8 cellular contexts compared by ENCODE assay signal in genomic region chr1:27872802-27873665, GRCh38. TPM values are rescaled to one million over a fixed set of nuclear protein-coding genes. Genes with fewer than 3 reads are reported as not detected.
A peak's percentile ranks its signal among the peaks of the same experiment; 100 is the strongest.
DNase-seq lines count a peak whose midpoint lies in the region; ATAC-seq and TF ChIP-seq lines count a peak whose summit lies in the region.

No MANE protein-coding gene starts in this region.

- peaks cover 13% of the 10 kb centered on the region for H3K4me1 ChIP-seq in left ventricle myocardium inferior

- peak overlapping the region; percentile 55 for H3K27ac ChIP-seq in left ventricle myocardium inferior (replicated peaks)

- H3K36me3 Mint-ChIP-seq in activated T-helper 2 cell treated with anti-CD3 and anti-CD28 coated beads, Interferon-gamma antibody, Interleukin-2, Interleukin-4, amounts not matched to agents 10 μg/mL and 5 μg/mL and 100 μg/mL, durations not matched to agents 14 hours and 24 hours and 36 hours (ENCODE audit: low read depth) = peaks cover 23% of the 10 kb centered on the region

- peak; percentile 59 for DNase-seq in EL
- peak; percentile 23 for DNase-seq in M059J (ENCODE audit: low read depth)
- no peak for DNase-seq in activated T-helper 2 cell treated with anti-CD3 and anti-CD28 coated beads, Interferon-gamma antibody, Interleukin-2, Interleukin-4, amounts not matched to agents 10 μg/mL and 5 μg/mL and 100 μg/mL, durations not matched to agents 14 hours and 24 hours and 36 hours (ENCODE audit: low spot score)
- DNase-seq in left ventricle myocardium inferior = no peak
- DNase-seq in renal cortical epithelial cell (ENCODE audit: low read depth) = peak; percentile 34
- no peak for DNase-seq in NCI-H146 (lab: John Stamatoyannopoulos, UW)

- no peak for TF ChIP-seq CTCF in left ventricle myocardium inferior (IDR thresholded peaks at IDR 0.05; ENCODE audit: borderline replicate concordance)

- H3K4me1 Mint-ChIP-seq in activated T-helper 2 cell treated with anti-CD3 and anti-CD28 coated beads, Interferon-gamma antibody, Interleukin-2, Interleukin-4, amounts not matched to agents 10 μg/mL and 5 μg/mL and 100 μg/mL, durations not matched to agents 14 hours and 24 hours and 36 hours (ENCODE audit: low read depth) = peaks cover 27% of the 10 kb centered on the region

- H3K27ac Mint-ChIP-seq in activated T-helper 2 cell treated with anti-CD3 and anti-CD28 coated beads, Interferon-gamma antibody, Interleukin-2, Interleukin-4, amounts not matched to agents 10 μg/mL and 5 μg/mL and 100 μg/mL, durations not matched to agents 14 hours and 24 hours and 36 hours = peak overlapping the region; percentile 76

- H3K4me3 Mint-ChIP-seq in activated T-helper 2 cell treated with anti-CD3 and anti-CD28 coated beads, Interferon-gamma antibody, Interleukin-2, Interleukin-4, amounts not matched to agents 10 μg/mL and 5 μg/mL and 100 μg/mL, durations not matched to agents 14 hours and 24 hours and 36 hours (ENCODE audit: low read depth) = peak overlapping the region; percentile 94

- no peaks in the 10 kb centered on the region for H3K36me3 ChIP-seq in left ventricle myocardium inferior

- intact Hi-C loops in activated T-helper 2 cell treated with anti-CD3 and anti-CD28 coated beads, Interferon-gamma antibody, Interleukin-2, Interleukin-4, amounts not matched to agents 10 μg/mL and 5 μg/mL and 100 μg/mL, durations not matched to agents 14 hours and 24 hours and 36 hours (cut with micrococcal nuclease) = loop anchor here (2.0 kb wide), 1 partner anchor 14 kb away; no protein-coding TSS in a partner anchor
- intact Hi-C loops in left ventricle myocardium inferior (cut with micrococcal nuclease) = no loop called here

- H3K27me3 ChIP-seq in left ventricle myocardium inferior (ENCODE audit: low read depth) = peaks cover 9% of the 10 kb centered on the region

- H3K9me3 Mint-ChIP-seq in activated T-helper 2 cell treated with anti-CD3 and anti-CD28 coated beads, Interferon-gamma antibody, Interleukin-2, Interleukin-4, amounts not matched to agents 10 μg/mL and 5 μg/mL and 100 μg/mL, durations not matched to agents 14 hours and 24 hours and 36 hours = no peaks in the 10 kb centered on the region

- H3K9me3 ChIP-seq in left ventricle myocardium inferior (replicated peaks) = no peaks in the 10 kb centered on the region

- no peaks in the 10 kb centered on the region for H3K27me3 Mint-ChIP-seq in activated T-helper 2 cell treated with anti-CD3 and anti-CD28 coated beads, Interferon-gamma antibody, Interleukin-2, Interleukin-4, amounts not matched to agents 10 μg/mL and 5 μg/mL and 100 μg/mL, durations not matched to agents 14 hours and 24 hours and 36 hours (ENCODE audit: low read depth)

- peak overlapping the region; percentile 78 for H3K4me3 ChIP-seq in left ventricle myocardium inferior

- ATAC-seq in GM21717 (IDR thresholded peaks at IDR 0.05; ENCODE audit: unreplicated experiment) (no peak), GM19467 (IDR thresholded peaks at IDR 0.05; ENCODE audit: unreplicated experiment) (no peak)

RNA-seq across cellular contexts. Expression of gene THEMIS2, which starts 0.7 kb away (rescaled TPM):
- 13.6 and 23.5 TPM in 2 replicates for total RNA-seq in M059J (2014; rRNA removed; shearing (Covaris generic))
- 25.1 and 29.1 TPM in 2 replicates for total RNA-seq in activated T-helper 2 cell treated with anti-CD3 and anti-CD28 coated beads, Interferon-gamma antibody, Interleukin-2, Interleukin-4, amounts not matched to agents 10 μg/mL and 5 μg/mL and 100 μg/mL, durations not matched to agents 14 hours and 24 hours and 36 hours
- 4.9 TPM for total RNA-seq in left ventricle myocardium inferior
- total RNA-seq in renal cortical epithelial cell = 9.3 and 37.5 TPM in 2 replicates

RNA-seq across cellular contexts. Expression of gene RPA2, which starts 41.3 kb away (rescaled TPM):
- 110 and 111 TPM in 2 replicates for total RNA-seq in M059J (2014; rRNA removed; shearing (Covaris generic))
- total RNA-seq in activated T-helper 2 cell treated with anti-CD3 and anti-CD28 coated beads, Interferon-gamma antibody, Interleukin-2, Interleukin-4, amounts not matched to agents 10 μg/mL and 5 μg/mL and 100 μg/mL, durations not matched to agents 14 hours and 24 hours and 36 hours = 80.7 and 80.8 TPM in 2 replicates
- total RNA-seq in left ventricle myocardium inferior (21.2 TPM), renal cortical epithelial cell (24.8 and 30.0 TPM in 2 replicates)

RNA-seq across cellular contexts. Expression of gene PPP1R8, which starts 42.5 kb away (rescaled TPM):
- 37.8 and 52.1 TPM in 2 replicates for total RNA-seq in M059J (2014; rRNA removed; shearing (Covaris generic))
- 67.3 and 71.8 TPM in 2 replicates for total RNA-seq in activated T-helper 2 cell treated with anti-CD3 and anti-CD28 coated beads, Interferon-gamma antibody, Interleukin-2, Interleukin-4, amounts not matched to agents 10 μg/mL and 5 μg/mL and 100 μg/mL, durations not matched to agents 14 hours and 24 hours and 36 hours
- total RNA-seq in left ventricle myocardium inferior = 24.0 TPM
- total RNA-seq in renal cortical epithelial cell = 47.1 and 61.7 TPM in 2 replicates

Comparison
In these comparisons a context has a peak if more than half of its experiments do, and no peak if none do; other contexts are left out.
1. DNase-seq: peak in EL (single experiment), M059J (single experiment) and renal cortical epithelial cell (single experiment); none in activated T-helper 2 cell treated with anti-CD3 and anti-CD28 coated beads, Interferon-gamma antibody, Interleukin-2, Interleukin-4, amounts not matched to agents 10 μg/mL and 5 μg/mL and 100 μg/mL, durations not matched to agents 14 hours and 24 hours and 36 hours (single experiment), left ventricle myocardium inferior (single experiment) and NCI-H146 (single experiment).